Comparison of ENCODE assay signal across 10 cellular contexts in genomic region chr5:54175-54730, GRCh38. TPM values are rescaled to one million over a fixed set of nuclear protein-coding genes. Genes with fewer than 3 reads are reported as not detected.
DNase-seq lines count a peak whose midpoint lies in the region; ATAC-seq and TF ChIP-seq lines count a peak whose summit lies in the region.
"Had no signal": no experiment of that assay in that cellular context is flagged by ENCODE, and none has a peak within 500 bp of the region (broad histone marks: within the 10 kb centered on the region; RNA-seq: fewer than 3 reads in every experiment).

No MANE protein-coding gene starts in this region.

- H3K36me3 ChIP-seq in cardiac muscle cell (no peaks in the 10 kb centered on the region), brain microvascular endothelial cell (replicated peaks) (no peaks in the 10 kb centered on the region), lower lobe of right lung (no peaks in the 10 kb centered on the region)

- H3K27me3 ChIP-seq in cardiac muscle cell (peaks cover 74% of the 10 kb centered on the region), brain microvascular endothelial cell (replicated peaks) (peaks cover 23% of the 10 kb centered on the region), lower lobe of right lung (ENCODE audit: low read depth) (peaks cover 44% of the 10 kb centered on the region)

- intact Hi-C loops in cardiac septum (cut with DNase I) (no loop called here), lower lobe of right lung (cut with DNase I) (no loop called here)

- DNase-seq in cardiac muscle cell (ENCODE audit: low read depth in 1 of 2, low spot score in 1 of 2) (no peak), cardiac septum (ENCODE audit: low spot score) (no peak), brain microvascular endothelial cell (no peak), lower lobe of right lung (no peak), type B pancreatic cell (ENCODE audit: extremely low spot score, unreplicated experiment) (no peak), iPS-NIHi7 (ENCODE audit: extremely low spot score) (no peak), COLO829 (ENCODE audit: low spot score) (no peak)
- DNase-seq: OCI-M1 had no signal

- H3K9me3 ChIP-seq in cardiac muscle cell (ENCODE audit: low read depth): no peaks in the 10 kb centered on the region
- no peaks in the 10 kb centered on the region for H3K9me3 ChIP-seq in lower lobe of right lung

- ATAC-seq in lower lobe of right lung (no peak), GM21515 (IDR thresholded peaks at IDR 0.05; ENCODE audit: unreplicated experiment) (no peak)

- no peaks in the 10 kb centered on the region for H3K4me1 ChIP-seq in cardiac muscle cell (ENCODE audit: low read depth)
- peaks cover 11% of the 10 kb centered on the region for H3K4me1 ChIP-seq in lower lobe of right lung

- H3K36me3 Mint-ChIP-seq in type B pancreatic cell: no peaks in the 10 kb centered on the region

- TF ChIP-seq CTCF in cardiac muscle cell (IDR thresholded peaks at IDR 0.05; ENCODE audit: low read depth, low read length) (no peak), brain microvascular endothelial cell (IDR thresholded peaks at IDR 0.05; ENCODE audit: low read depth, low read length, missing control alignments) (no peak), lower lobe of right lung (IDR thresholded peaks at IDR 0.05) (no peak), type B pancreatic cell (conservative IDR thresholded peaks at IDR 0.05) (no peak)

- no peak overlapping the region for H3K27ac ChIP-seq in cardiac muscle cell
- no peak overlapping the region for H3K27ac ChIP-seq in brain microvascular endothelial cell
- no peak overlapping the region for H3K27ac ChIP-seq in lower lobe of right lung

- peaks cover 5% of the 10 kb centered on the region for H3K9me3 Mint-ChIP-seq in type B pancreatic cell

- peaks cover 65% of the 10 kb centered on the region for H3K27me3 Mint-ChIP-seq in type B pancreatic cell

- peak overlapping the region; percentile 78 for H3K4me3 Mint-ChIP-seq in type B pancreatic cell

- in situ Hi-C loops in brain microvascular endothelial cell (cut with HindIII; ENCODE audit: low pct_ligation_motif_present, low sequenced_read_pairs): no loop called here

- H3K4me3 ChIP-seq in cardiac muscle cell: peak overlapping the region; percentile 48
- peak overlapping the region; percentile 46 for H3K4me3 ChIP-seq in brain microvascular endothelial cell (ENCODE audit: low read depth, low read length)
- H3K4me3 ChIP-seq in lower lobe of right lung: peak overlapping the region; percentile 57

- H3K4me1 Mint-ChIP-seq in type B pancreatic cell (ENCODE audit: unreplicated experiment): no peaks in the 10 kb centered on the region

- no peak overlapping the region for H3K27ac Mint-ChIP-seq in type B pancreatic cell
- H3K27ac Mint-ChIP-seq: activated naive CD4-positive, alpha-beta T cell treated with anti-CD3 and anti-CD28 coated beads, Interleukin-2, amount 50 U/mL, for 72 hours had no signal

RNA-seq across cellular contexts. Expression of gene PLEKHG4B, which starts 37.7 kb away (rescaled TPM):
- total RNA-seq in cardiac muscle cell (15.0 and 20.1 TPM in 2 replicates), cardiac septum (0.03 TPM), lower lobe of right lung (2.7 TPM), type B pancreatic cell (ENCODE audit: low replicate concordance) (32.8 and 46.6 TPM in 2 replicates)
- polyA plus RNA-seq in cardiac muscle cell: 8.1 and 9.9 TPM in 2 replicates
